10 cellular contexts compared by ENCODE assay signal in genomic region chr16:85136213-85136704, GRCh38. TPM values are rescaled to one million over a fixed set of nuclear protein-coding genes. Genes with fewer than 3 reads are reported as not detected.
DNase-seq lines count a peak whose midpoint lies in the region; ATAC-seq and TF ChIP-seq lines count a peak whose summit lies in the region.
"Had no signal": no experiment of that assay in that cellular context is flagged by ENCODE, and none has a peak within 500 bp of the region (broad histone marks: within the 10 kb centered on the region; RNA-seq: fewer than 3 reads in every experiment).

No MANE protein-coding gene starts in this region.

- TF ChIP-seq CTCF in osteoblast (IDR thresholded peaks at IDR 0.05; ENCODE audit: extremely low read depth, low read depth, low read length): no peak

- DNase-seq in CMK (ENCODE audit: low read depth): peak; percentile 58
- no peak for DNase-seq in NT2/D1 (ENCODE audit: low read depth, low spot score)
- peak; percentile 21 for DNase-seq in fibroblast of gingiva (ENCODE audit: low read depth)
- peak; percentile 23 for DNase-seq in osteoblast (ENCODE audit: insufficient read length, low spot score, missing footprints)
- DNase-seq in NCI-H128 (lab: John Stamatoyannopoulos, UW; ENCODE audit: unreplicated experiment): no peak
- DNase-seq: stimulated activated CD4-positive, alpha-beta T cell treated with anti-CD3 and anti-CD28 coated beads, Interleukin-15, amount 100 ng/mL, for 24 hours had no signal

- H3K4me2 ChIP-seq in osteoblast (ENCODE audit: insufficient read depth, low read length): no peak overlapping the region

- H2AFZ ChIP-seq in osteoblast (ENCODE audit: low read length): peak overlapping the region; percentile 84

- H3K4me1 ChIP-seq in NT2/D1 (ENCODE audit: insufficient read depth, insufficient read length) (peaks cover 19% of the 10 kb centered on the region), osteoblast (ENCODE audit: insufficient read depth, low read length) (peaks cover 26% of the 10 kb centered on the region)

- H3K36me3 ChIP-seq in NT2/D1 (ENCODE audit: insufficient read depth, insufficient read length, low read length): peaks cover 26% of the 10 kb centered on the region
- H3K36me3 ChIP-seq in osteoblast (ENCODE audit: insufficient read depth, low read length): no peaks in the 10 kb centered on the region
- H3K36me3 ChIP-seq: SJSA1 had no signal

- no peaks in the 10 kb centered on the region for H4K20me1 ChIP-seq in osteoblast (ENCODE audit: insufficient read depth, low read length)

- H3K9me3 ChIP-seq in NT2/D1 (ENCODE audit: insufficient read depth, low read length): no peaks in the 10 kb centered on the region
- no peaks in the 10 kb centered on the region for H3K9me3 ChIP-seq in osteoblast (ENCODE audit: low read depth, low read length)
- H3K9me3 ChIP-seq: SJSA1 had no signal

- H3K79me2 ChIP-seq in osteoblast (ENCODE audit: insufficient read depth, low read length): no peaks in the 10 kb centered on the region

- H3K27ac ChIP-seq in osteoblast (ENCODE audit: low read depth, low read length): no peak overlapping the region
- H3K27ac ChIP-seq: SJSA1 had no signal

- peaks cover 12% of the 10 kb centered on the region for H3K27me3 ChIP-seq in NT2/D1 (ENCODE audit: insufficient read depth, insufficient read length)
- no peaks in the 10 kb centered on the region for H3K27me3 ChIP-seq in osteoblast (ENCODE audit: insufficient read depth, low read length)
- H3K27me3 ChIP-seq: SJSA1 had no signal

- H3K4me3 ChIP-seq in NT2/D1 (ENCODE audit: insufficient read length, low read depth) (peak overlapping the region; percentile 91), osteoblast (ENCODE audit: insufficient read depth, low read length) (no peak overlapping the region)
- H3K4me3 ChIP-seq: SJSA1 had no signal

- peak overlapping the region; percentile 95 for H3K9ac ChIP-seq in NT2/D1 (ENCODE audit: insufficient read length, low read depth)

- ATAC-seq in HG02571 (IDR thresholded peaks at IDR 0.05; ENCODE audit: unreplicated experiment) (no peak), GM19467 (IDR thresholded peaks at IDR 0.05; ENCODE audit: unreplicated experiment) (no peak), HG03097 (IDR thresholded peaks at IDR 0.05; ENCODE audit: low FRiP score, unreplicated experiment) (no peak)

RNA-seq across cellular contexts. Expression of gene CIBAR2, which starts 24.0 kb away (rescaled TPM):
- total RNA-seq in osteoblast: under 0.01 TPM in 1 of 2 replicates, not detected in the other

Comparison
In these comparisons a context has a peak if more than half of its experiments do, and no peak if none do; other contexts are left out.
1. DNase-seq: peak in CMK (single experiment), fibroblast of gingiva (single experiment) and osteoblast (single experiment); none in NT2/D1 (single experiment) and NCI-H128 (single experiment).